In genomic region chr10:132328738-132329137, GRCh38 we compare ENCODE assay signal across 14 cellular contexts. TPM values are rescaled to one million over a fixed set of nuclear protein-coding genes. Genes with fewer than 3 reads are reported as not detected.
A peak's percentile ranks its signal among the peaks of the same experiment; 100 is the strongest.
DNase-seq lines count a peak whose midpoint lies in the region; ATAC-seq and TF ChIP-seq lines count a peak whose summit lies in the region.
"Had no signal": no experiment of that assay in that cellular context is flagged by ENCODE, and none has a peak within 500 bp of the region (broad histone marks: within the 10 kb centered on the region; RNA-seq: fewer than 3 reads in every experiment).

No MANE protein-coding gene starts in this region.

- peak overlapping the region in 3 of 5 experiments; percentile 44 to 75 (median 56) for H3K27ac Mint-ChIP-seq in brain
- H3K27ac Mint-ChIP-seq in mesothelial cell of epicardium, result peak overlapping the region; percentile 43

- H3K27me3 Mint-ChIP-seq in brain (peaks cover 10% of the 10 kb centered on the region), mesothelial cell of epicardium (ENCODE audit: low read depth) (no peaks in the 10 kb centered on the region)

- peaks cover 25% of the 10 kb centered on the region for H3K4me1 ChIP-seq in ACC112 (ENCODE audit: control insufficient read depth, insufficient read depth, low read length, unreplicated experiment)
- H3K4me1 ChIP-seq in GM23248 (ENCODE audit: insufficient read depth), result peaks cover 28% of the 10 kb centered on the region

- no peaks in the 10 kb centered on the region for H3K9me2 ChIP-seq in GM23248 (ENCODE audit: insufficient read depth)

- H3K27me3 ChIP-seq in ACC112 (ENCODE audit: insufficient read depth, low read length), result no peaks in the 10 kb centered on the region
- no peaks in the 10 kb centered on the region for H3K27me3 ChIP-seq in GM23248 (replicated peaks; ENCODE audit: insufficient read depth)
- H3K27me3 ChIP-seq: Peyer's patch, upper lobe of left lung had no signal

- ATAC-seq in GM21390 (IDR thresholded peaks at IDR 0.05; ENCODE audit: unreplicated experiment), result no peak

- peaks cover 51% of the 10 kb centered on the region for H3K4me1 Mint-ChIP-seq in brain
- H3K4me1 Mint-ChIP-seq in mesothelial cell of epicardium, result peaks cover 34% of the 10 kb centered on the region

- H4K20me1 ChIP-seq in GM23248 (ENCODE audit: insufficient read depth), result no peaks in the 10 kb centered on the region

- no peak overlapping the region for H2AFZ ChIP-seq in ACC112 (ENCODE audit: low read length, unreplicated experiment)
- no peak overlapping the region for H2AFZ ChIP-seq in GM23248

- H3K79me2 ChIP-seq in ACC112 (ENCODE audit: control insufficient read depth, insufficient read depth, low read length, unreplicated experiment) (peaks cover 51% of the 10 kb centered on the region), GM23248 (ENCODE audit: insufficient read depth) (peaks cover 79% of the 10 kb centered on the region)

- H3K9ac ChIP-seq in GM23248, result peak overlapping the region; percentile 85; the same call in 1 of the 2 replicates
- H3K9ac ChIP-seq: KMS-11 had no signal

- H3K4me2 ChIP-seq in GM23248 (ENCODE audit: unreplicated experiment), result peak overlapping the region; percentile 89
- H3K4me2 ChIP-seq: KMS-11 had no signal

- DNase-seq in GM23248 (peak; percentile 23), mesothelial cell of epicardium (ENCODE audit: low spot score in 2 of 2, unreplicated experiment in 2 of 2) (no peak), caudate nucleus (lab: John Stamatoyannopoulos, UW) (no peak), activated gamma-delta T cell (lab: John Stamatoyannopoulos, UW) (no peak)
- DNase-seq in stimulated activated CD4-positive, alpha-beta T cell treated with anti-CD3 and anti-CD28 coated beads, Interleukin-1b, Interleukin-23, amount 100 ng/mL, for 48 hours, result no peak
- DNase-seq: cortex of kidney, H9, retina had no signal

- no peak overlapping the region for H3K27ac ChIP-seq in ACC112 (ENCODE audit: low read depth, low read length)
- peak overlapping the region; percentile 66; the same call in 1 of the 2 replicates for H3K27ac ChIP-seq in GM23248
- H3K27ac ChIP-seq in caudate nucleus (ENCODE audit: low read depth, low read length), result no peak overlapping the region
- H3K27ac ChIP-seq: KMS-11 had no signal

- H3K4me3 ChIP-seq in ACC112 (ENCODE audit: low read depth, low read length) (peak overlapping the region; percentile 87), GM23248 (peak overlapping the region; percentile 99)

- H3K9me3 Mint-ChIP-seq in brain (peaks cover 0 to 9% (median 2%) of the 10 kb centered on the region in 5 experiments), mesothelial cell of epicardium (no peaks in the 10 kb centered on the region)

- peaks cover 68% of the 10 kb centered on the region for H3K36me3 Mint-ChIP-seq in brain
- peaks cover 23% of the 10 kb centered on the region for H3K36me3 Mint-ChIP-seq in mesothelial cell of epicardium

- peaks cover 8% of the 10 kb centered on the region for H3K36me3 ChIP-seq in ACC112 (ENCODE audit: insufficient read depth, low read length)
- H3K36me3 ChIP-seq in GM23248 (ENCODE audit: low read depth), result peaks cover 2% of the 10 kb centered on the region; the same call in 1 of the 2 replicates
- H3K36me3 ChIP-seq: Peyer's patch, upper lobe of left lung had no signal

- TF ChIP-seq CTCF in brain (conservative IDR thresholded peaks at IDR 0.05) (no peak), mesothelial cell of epicardium (IDR thresholded peaks at IDR 0.05; ENCODE audit: unreplicated experiment) (no peak)

- in situ Hi-C loops in GM23248 (cut with MboI), result no loop called here

- peak overlapping the region; percentile 49 to 99 (median 73) for H3K4me3 Mint-ChIP-seq in brain
- H3K4me3 Mint-ChIP-seq in mesothelial cell of epicardium, result peak overlapping the region; percentile 20

- no peaks in the 10 kb centered on the region for H3K9me3 ChIP-seq in GM23248 (ENCODE audit: low read depth)
- H3K9me3 ChIP-seq: Peyer's patch, upper lobe of left lung had no signal

- WGBS in GM23248 (ENCODE audit: low coverage in 1 of 2, low lambda C conversion rate in 2 of 2, missing lambda C conversion rate in 2 of 2), 2 experiments, result 59 to 63% methylated on average over 8 of the region's 8 CpGs

- H3F3A ChIP-seq in GM23248 (ENCODE audit: insufficient read depth), result peaks cover 20% of the 10 kb centered on the region

RNA-seq across cellular contexts. Expression of gene LRRC27, which starts 3.3 kb away (rescaled TPM):
- total RNA-seq in GM23248 (2014; rRNA removed; shearing (Covaris generic)), result 7.5 and 11.1 TPM in 2 replicates
- polyA plus RNA-seq in GM23248 (2016; fragmentation: Nextera tagmentation; extraction: Ambion mirVana), result 9.6 and 11.5 TPM in 2 replicates
- polyA plus RNA-seq in brain (ENCODE audit: insufficient read depth, low read depth, low replicate concordance), result 16.2 TPM
- 15.2 to 17.0 TPM (median 16.1 TPM) in 3 replicates for total RNA-seq in mesothelial cell of epicardium

RNA-seq across cellular contexts. Expression of gene STK32C, which starts 21.0 kb away (rescaled TPM):
- 7.1 and 9.8 TPM in 2 replicates for total RNA-seq in GM23248 (2014; rRNA removed; shearing (Covaris generic))
- polyA plus RNA-seq in GM23248 (2016; fragmentation: Nextera tagmentation; extraction: Ambion mirVana), result 8.8 TPM in 2 replicates
- 72.6 TPM for polyA plus RNA-seq in brain (ENCODE audit: insufficient read depth, low read depth, low replicate concordance)
- 8.0 to 9.9 TPM (median 8.4 TPM) in 3 replicates for total RNA-seq in mesothelial cell of epicardium
